ENCODE assay signal across 2 cellular contexts in genomic region chr17:19100811-19101419, GRCh38. TPM values are rescaled to one million over a fixed set of nuclear protein-coding genes. Genes with fewer than 3 reads are reported as not detected.
"Had no signal": no experiment of that assay in that cellular context is flagged by ENCODE, and none has a peak within 500 bp of the region (broad histone marks: within the 10 kb centered on the region; RNA-seq: fewer than 3 reads in every experiment).

No MANE protein-coding gene starts in this region.

RNA-seq across cellular contexts. Expression of gene GRAPL, which starts 26.5 kb away (rescaled TPM):
- total RNA-seq: osteocyte, smooth muscle cell had no signal
- polyA plus RNA-seq: smooth muscle cell had no signal

RNA-seq across cellular contexts. Expression of gene GRAP, which starts 54.2 kb away (rescaled TPM):
- total RNA-seq: osteocyte, smooth muscle cell had no signal
